Comparison of ENCODE assay signal across 9 cellular contexts in the genomic region with DNA sequence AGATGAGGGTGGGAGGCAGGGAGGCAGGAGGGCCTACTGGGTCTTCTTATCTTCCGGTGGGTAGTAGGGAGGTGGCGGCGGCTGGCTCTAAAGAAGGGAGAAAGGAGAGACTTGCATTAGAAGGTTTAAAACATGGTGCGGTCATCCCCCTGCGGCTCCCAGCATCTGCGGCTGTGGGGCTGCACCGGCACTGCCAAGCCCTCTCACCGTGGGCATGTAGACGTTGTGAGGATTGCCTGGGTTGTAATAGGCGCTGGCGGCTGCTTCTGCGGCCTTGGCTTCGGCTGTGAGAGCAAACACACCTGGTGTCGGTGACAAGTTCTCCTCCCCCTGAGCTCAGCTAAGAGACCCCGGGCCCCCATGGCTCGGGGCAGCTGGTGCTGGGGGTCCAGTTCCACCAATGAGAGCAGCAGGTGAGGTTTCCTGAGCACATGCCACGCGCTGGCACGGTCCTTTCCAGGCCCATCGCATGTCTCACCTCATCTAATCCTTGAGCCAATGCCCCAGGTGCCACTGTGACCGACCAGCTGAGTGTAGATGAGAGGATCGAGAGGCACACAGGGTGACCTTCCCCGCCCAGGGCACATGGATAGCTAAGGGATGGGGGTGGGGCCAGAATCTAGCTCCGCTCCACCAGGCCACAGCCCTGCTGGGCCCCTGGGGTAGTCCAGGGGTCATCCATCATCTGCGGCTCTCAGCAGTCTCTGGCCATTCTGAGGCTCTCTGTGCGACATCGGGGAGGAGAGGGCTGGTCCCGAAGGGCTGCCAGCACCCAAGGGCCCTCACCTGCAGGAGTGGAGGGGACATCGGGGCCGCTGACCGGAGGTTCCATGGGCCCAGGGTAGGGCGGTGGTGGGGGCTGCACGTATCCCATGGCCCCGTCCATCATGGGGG. TPM values are rescaled to one million over a fixed set of nuclear protein-coding genes. Genes with fewer than 3 reads are reported as not detected.
DNase-seq lines count a peak whose midpoint lies in the region.
"Had no signal": no experiment of that assay in that cellular context is flagged by ENCODE, and none has a peak within 500 bp of the region (broad histone marks: within the 10 kb centered on the region; RNA-seq: fewer than 3 reads in every experiment).

No MANE protein-coding gene starts in this region.

- peaks cover 54 to 59% (median 55%) of the 10 kb centered on the region in 3 donors for H3K36me3 ChIP-seq in skeletal muscle tissue (ENCODE audit: control insufficient read depth in 3 of 3, insufficient read depth in 3 of 3, low read length in 3 of 3)
- H3K36me3 ChIP-seq: ovary had no signal

- H3K9ac ChIP-seq in skeletal muscle tissue (ENCODE audit: low read depth in 1 of 3, low read length in 3 of 3): no peak overlapping the region

- H3K4me3 Mint-ChIP-seq in activated naive CD4-positive, alpha-beta T cell treated with anti-CD3 and anti-CD28 coated beads for 36 hours: no peak overlapping the region

- H3K27me3 Mint-ChIP-seq in activated naive CD4-positive, alpha-beta T cell treated with anti-CD3 and anti-CD28 coated beads for 36 hours (ENCODE audit: low read depth): no peaks in the 10 kb centered on the region

- H3K27ac ChIP-seq in epithelial cell of prostate (peak overlapping the region; percentile 87), skeletal muscle tissue (ENCODE audit: low read depth, low read length) (peak overlapping the region; percentile 90)
- H3K27ac ChIP-seq: brain microvascular endothelial cell had no signal

- no peaks in the 10 kb centered on the region for H3K9me3 ChIP-seq in skeletal muscle tissue (ENCODE audit: control insufficient read depth in 3 of 3, low read length in 3 of 3)
- H3K9me3 ChIP-seq: ovary had no signal

- H3K36me3 Mint-ChIP-seq in activated naive CD4-positive, alpha-beta T cell treated with anti-CD3 and anti-CD28 coated beads for 36 hours (ENCODE audit: low read depth): peaks cover 11% of the 10 kb centered on the region

- peaks cover 46 to 69% (median 63%) of the 10 kb centered on the region in 3 donors for H3K4me1 ChIP-seq in skeletal muscle tissue (ENCODE audit: control insufficient read depth in 3 of 3, insufficient read depth in 3 of 3, low read length in 3 of 3)

- intact Hi-C loops in activated naive CD4-positive, alpha-beta T cell treated with anti-CD3 and anti-CD28 coated beads for 36 hours (cut with micrococcal nuclease): no loop called here

- peaks cover 21% of the 10 kb centered on the region for H3K4me1 Mint-ChIP-seq in activated naive CD4-positive, alpha-beta T cell treated with anti-CD3 and anti-CD28 coated beads for 36 hours (ENCODE audit: low read depth)

- CTCF ChIA-PET in activated naive CD4-positive, alpha-beta T cell treated with anti-CD3 and anti-CD28 coated beads for 36 hours (lab: Charles Lee): interaction anchor here (0.5 to 4.9 kb wide), 13 partner anchors 8 to 159 kb away, joined by 3 to 32 read pairs (median 7); a partner anchor contains a TSS

- no peak overlapping the region for H3K27ac Mint-ChIP-seq in activated naive CD4-positive, alpha-beta T cell treated with anti-CD3 and anti-CD28 coated beads for 36 hours

- no peak overlapping the region for H3K4me3 ChIP-seq in skeletal muscle tissue (ENCODE audit: low read length in 3 of 3)
- H3K4me3 ChIP-seq: ovary had no signal

- no peaks in the 10 kb centered on the region for H3K27me3 ChIP-seq in skeletal muscle tissue (ENCODE audit: control insufficient read depth in 3 of 3, insufficient read depth in 3 of 3, low read length in 3 of 3)
- H3K27me3 ChIP-seq: brain microvascular endothelial cell, ovary had no signal

- DNase-seq in HT-29 (ENCODE audit: low spot score) (peak; percentile 82), epithelial cell of prostate (ENCODE audit: low read depth, low spot score) (no peak), NCI-H526 (lab: John Stamatoyannopoulos, UW) (no peak)
- no peak for DNase-seq in stimulated activated CD4-positive, alpha-beta T cell treated with anti-CD3 and anti-CD28 coated beads, Interleukin-2, amount 100 ng/mL, for 48 hours
- no peak for DNase-seq in activated naive CD4-positive, alpha-beta T cell treated with anti-CD3 and anti-CD28 coated beads for 36 hours
- DNase-seq: brain microvascular endothelial cell, NCI-H1436 had no signal

- H3K9me3 Mint-ChIP-seq in activated naive CD4-positive, alpha-beta T cell treated with anti-CD3 and anti-CD28 coated beads for 36 hours: no peaks in the 10 kb centered on the region

RNA-seq across cellular contexts. Expression of a gene that starts 2.7 kb away (rescaled TPM):
- 37.5 and 43.5 TPM in 2 replicates for total RNA-seq in HT-29 (2014; rRNA removed; shearing (Covaris generic))
- total RNA-seq in skeletal muscle tissue: 1.6 TPM
- 10 to 100 TPM; 98.5 to 99.1 TPM for total RNA-seq in activated naive CD4-positive, alpha-beta T cell treated with anti-CD3 and anti-CD28 coated beads for 36 hours

RNA-seq across cellular contexts. Expression of a gene that starts 8.2 kb away (rescaled TPM):
- 26.8 and 30.9 TPM in 2 replicates for total RNA-seq in HT-29 (2014; rRNA removed; shearing (Covaris generic))
- total RNA-seq in skeletal muscle tissue: 17.7 TPM
- 10 to 100 TPM; 65.0 to 68.7 TPM for total RNA-seq in activated naive CD4-positive, alpha-beta T cell treated with anti-CD3 and anti-CD28 coated beads for 36 hours

RNA-seq across cellular contexts. Expression of a gene that starts 31.4 kb away (rescaled TPM):
- 65.7 and 69.5 TPM in 2 replicates for total RNA-seq in HT-29 (2014; rRNA removed; shearing (Covaris generic))
- 23.5 TPM for total RNA-seq in skeletal muscle tissue
- 1 to 10 TPM; 8.1 to 9.6 TPM for total RNA-seq in activated naive CD4-positive, alpha-beta T cell treated with anti-CD3 and anti-CD28 coated beads for 36 hours

RNA-seq across cellular contexts. Expression of a gene that starts 49.8 kb away (rescaled TPM):
- 20.2 and 29.2 TPM in 2 replicates for total RNA-seq in HT-29 (2014; rRNA removed; shearing (Covaris generic))
- total RNA-seq in skeletal muscle tissue: 20.4 TPM
- 10 to 100 TPM; 24.5 to 25.5 TPM for total RNA-seq in activated naive CD4-positive, alpha-beta T cell treated with anti-CD3 and anti-CD28 coated beads for 36 hours

RNA-seq across cellular contexts. Expression of a gene that starts 57.7 kb away (rescaled TPM):
- 85.7 and 92.3 TPM in 2 replicates for total RNA-seq in HT-29 (2014; rRNA removed; shearing (Covaris generic))
- total RNA-seq in skeletal muscle tissue: 32.9 TPM
- 100 to 1,000 TPM; 109 to 117 TPM for total RNA-seq in activated naive CD4-positive, alpha-beta T cell treated with anti-CD3 and anti-CD28 coated beads for 36 hours

Comparison
In these comparisons a context has a peak if more than half of its experiments do, and no peak if none do; other contexts are left out.
1. RNA of a gene that starts 2.7 kb away (total RNA-seq): 98.5 to 99.1 TPM in activated naive CD4-positive, alpha-beta T cell treated with anti-CD3 and anti-CD28 coated beads for 36 hours and 37.5 to 43.5 TPM in HT-29; 1.6 TPM in skeletal muscle tissue (single experiment); every median in the first group is over 10 times any median in the second.